ENCODE assay signal across 9 cellular contexts in genomic region chr6:44038543-44039065, GRCh38.
"Had no signal": no experiment of that assay in that cellular context is flagged by ENCODE, and none has a peak within 500 bp of the region (broad histone marks: within the 10 kb centered on the region; RNA-seq: fewer than 3 reads in every experiment).

No MANE protein-coding gene starts in this region.

- FAIRE-seq: bronchial epithelial cell, small intestine had no signal

- H3K27me3 ChIP-seq: foreskin keratinocyte, left lung, stomach had no signal

- DNase-seq: activated CD4-positive, alpha-beta T cell treated with anti-CD3 and anti-CD28 coated beads, Interleukin-2, amount 50 U/mL, for 1 hour; activated CD4-positive, CD25-positive, alpha-beta regulatory T cell; amygdala; foreskin keratinocyte; small intestine; stomach; T-helper 2 cell had no signal

- H3K4me3 ChIP-seq: left lung, stomach had no signal

- H3K27ac ChIP-seq: foreskin keratinocyte, left lung, stomach had no signal

- H3K36me3 ChIP-seq: left lung, stomach had no signal

- H3K9me3 ChIP-seq: left lung, stomach had no signal

- ATAC-seq: foreskin keratinocyte, left lung had no signal
